Comparison of ENCODE assay signal across 12 cellular contexts in genomic region chr6:75492769-75493168, GRCh38. TPM values are rescaled to one million over a fixed set of nuclear protein-coding genes. Genes with fewer than 3 reads are reported as not detected.
A peak's percentile ranks its signal among the peaks of the same experiment; 100 is the strongest.
DNase-seq lines count a peak whose midpoint lies in the region; ATAC-seq and TF ChIP-seq lines count a peak whose summit lies in the region.
"Had no signal": no experiment of that assay in that cellular context is flagged by ENCODE, and none has a peak within 500 bp of the region (broad histone marks: within the 10 kb centered on the region; RNA-seq: fewer than 3 reads in every experiment).

No MANE protein-coding gene starts in this region.

- ATAC-seq in GM18873 (IDR thresholded peaks at IDR 0.05; ENCODE audit: low FRiP score, unreplicated experiment) (peak; percentile 40), HG03103 (IDR thresholded peaks at IDR 0.05; ENCODE audit: low read depth, unreplicated experiment) (peak; percentile 25), mucosa of descending colon (no peak)
- ATAC-seq: stimulated activated naive CD8-positive, alpha-beta T cell treated with anti-CD3 and anti-CD28 coated beads, Interleukin-15, amount 100 ng/mL, for 72 hours had no signal

- H3K4me3 ChIP-seq in right atrium auricular region (peak overlapping the region; percentile 54 to 72), thyroid gland (replicated peaks in 1 of 3) (no peak overlapping the region), mucosa of descending colon (no peak overlapping the region)

- H3K27me3 ChIP-seq in right atrium auricular region (no peaks in the 10 kb centered on the region), thyroid gland (no peaks in the 10 kb centered on the region)
- H3K27me3 ChIP-seq: neural progenitor cell had no signal

- WGBS in thyroid gland, 2 donors, result 61 to 70% methylated on average over 3 of the region's 3 CpGs

- H3K27ac ChIP-seq in right atrium auricular region (peak overlapping the region; percentile 94 to 96), thyroid gland (peak overlapping the region; percentile 28 to 74 (median 60))
- H3K27ac ChIP-seq: RWPE1 had no signal

- TF ChIP-seq CTCF in right atrium auricular region (IDR thresholded peaks at IDR 0.05) (no peak), thyroid gland (IDR thresholded peaks at IDR 0.05) (no peak), mucosa of descending colon (IDR thresholded peaks at IDR 0.05) (no peak)

- H3K9me3 ChIP-seq in right atrium auricular region, result no peaks in the 10 kb centered on the region
- H3K9me3 ChIP-seq in thyroid gland, result no peaks in the 10 kb centered on the region
- no peaks in the 10 kb centered on the region for H3K9me3 ChIP-seq in mucosa of descending colon

- H3K4me1 ChIP-seq in right atrium auricular region, result peaks cover 0 to 46% of the 10 kb centered on the region in 2 donors
- no peaks in the 10 kb centered on the region for H3K4me1 ChIP-seq in thyroid gland
- no peaks in the 10 kb centered on the region for H3K4me1 ChIP-seq in mucosa of descending colon (ENCODE audit: low read depth)

- intact Hi-C loops in thyroid gland (cut with DNase I), result no loop called here
- intact Hi-C loops in mucosa of descending colon (cut with DNase I, micrococcal nuclease), result no loop called here

- no peak for DNase-seq in right atrium auricular region (ENCODE audit: low spot score)
- DNase-seq in thyroid gland, result no peak
- no peak for DNase-seq in mucosa of descending colon
- DNase-seq in GF-D8 (lab: John Stamatoyannopoulos, UW), result no peak
- DNase-seq in G401 (ENCODE audit: low spot score), result no peak
- DNase-seq in NCI-H2171 (lab: John Stamatoyannopoulos, UW), result no peak
- DNase-seq: amniotic stem cell; stimulated activated naive CD8-positive, alpha-beta T cell treated with anti-CD3 and anti-CD28 coated beads, Interleukin-15, amount 100 ng/mL, for 72 hours had no signal

- H3K36me3 ChIP-seq in right atrium auricular region, result no peaks in the 10 kb centered on the region
- no peaks in the 10 kb centered on the region for H3K36me3 ChIP-seq in thyroid gland
- no peaks in the 10 kb centered on the region for H3K36me3 ChIP-seq in mucosa of descending colon (ENCODE audit: low read depth)
- H3K36me3 ChIP-seq: neural progenitor cell had no signal

- in situ Hi-C loops in G401 (cut with HindIII; ENCODE audit: low sequenced_read_pairs), result no loop called here

- no peak for TF ChIP-seq POLR2A in thyroid gland (IDR thresholded peaks at IDR 0.05)

RNA-seq across cellular contexts. Expression of gene FILIP1, which starts 0.8 kb away (rescaled TPM):
- total RNA-seq in right atrium auricular region, result 100 to 1,000 TPM in 1 of 2 donors, 10 to 100 TPM in 1; 78.2 to 117 TPM
- 1 to 10 TPM; 2.2 to 9.3 (median 5.1) TPM for total RNA-seq in thyroid gland
- total RNA-seq in mucosa of descending colon, result 10 to 100 TPM in 1 of 3 donors, 1 to 10 TPM in 2; 1.0 to 49.8 (median 3.6) TPM
- not detected in 2 replicates for total RNA-seq in G401 (2014; rRNA removed; shearing (Covaris generic))

Comparison
In these comparisons a context has a peak if more than half of its experiments do, and no peak if none do; other contexts are left out.
1. H3K4me3 ChIP-seq: peak in right atrium auricular region (2 of 2); none in thyroid gland (0 of 3) and mucosa of descending colon (single experiment).